29 cellular contexts compared by ENCODE assay signal in genomic region chr4:73244941-73245601, GRCh38. TPM values are rescaled to one million over a fixed set of nuclear protein-coding genes. Genes with fewer than 3 reads are reported as not detected.
DNase-seq lines count a peak whose midpoint lies in the region; ATAC-seq, FAIRE-seq and TF ChIP-seq lines count a peak whose summit lies in the region.
"Had no signal": no experiment of that assay in that cellular context is flagged by ENCODE, and none has a peak within 500 bp of the region (broad histone marks: within the 10 kb centered on the region; RNA-seq: fewer than 3 reads in every experiment).

No MANE protein-coding gene starts in this region.

- H3K9ac ChIP-seq in PC-3 (ENCODE audit: low read length), result no peak overlapping the region

- peaks cover 0 to 11% of the 10 kb centered on the region in 2 donors for H3K36me3 Mint-ChIP-seq in activated T-cell treated with anti-CD3 and anti-CD28 coated beads, Interleukin-2, amount 50 U/mL, for 72 hours (ENCODE audit: insufficient read depth in 2 of 2)
- peaks cover 20% of the 10 kb centered on the region for H3K36me3 Mint-ChIP-seq in activated T-cell treated with anti-CD3 and anti-CD28 coated beads, Interleukin-2, amount 50 U/mL, for 4 hours (ENCODE audit: insufficient read depth)
- peaks cover 0 to 30% (median 6%) of the 10 kb centered on the region in 3 donors for H3K36me3 Mint-ChIP-seq in naive thymus-derived CD8-positive, alpha-beta T cell

- H3K36me3 ChIP-seq in hepatocyte (replicated peaks; ENCODE audit: insufficient read depth, low read depth), result no peaks in the 10 kb centered on the region
- H3K36me3 ChIP-seq in prostate gland, result no peaks in the 10 kb centered on the region
- peaks cover 3% of the 10 kb centered on the region; the same call in 1 of the 2 replicates for H3K36me3 ChIP-seq in PC-3 (ENCODE audit: low read depth, low read length)
- H3K36me3 ChIP-seq: ascending aorta, pancreas, right lobe of liver had no signal

- H3K4me1 Mint-ChIP-seq in activated T-cell treated with anti-CD3 and anti-CD28 coated beads, Interleukin-2, amount 50 U/mL, for 72 hours (ENCODE audit: low read depth), result peaks cover 71% of the 10 kb centered on the region
- peaks cover 58% of the 10 kb centered on the region for H3K4me1 Mint-ChIP-seq in activated T-cell treated with anti-CD3 and anti-CD28 coated beads, Interleukin-2, amount 50 U/mL, for 4 hours (ENCODE audit: low read depth)
- H3K4me1 Mint-ChIP-seq in naive thymus-derived CD8-positive, alpha-beta T cell, result peaks cover 27 to 75% (median 66%) of the 10 kb centered on the region in 4 donors

- H3K9me2 ChIP-seq in hepatocyte (replicated peaks; ENCODE audit: insufficient read depth), result no peaks in the 10 kb centered on the region
- no peaks in the 10 kb centered on the region for H3K9me2 ChIP-seq in PC-3 (replicated peaks; ENCODE audit: low read length)

- intact Hi-C loops in prostate gland (cut with DNase I), result no loop called here
- intact Hi-C loops in PC-3 (cut with micrococcal nuclease), result no loop called here

- TF ChIP-seq CTCF in hepatocyte (IDR thresholded peaks at IDR 0.05; ENCODE audit: poor library complexity) (no peak), GM10266 (IDR thresholded peaks at IDR 0.05; ENCODE audit: control insufficient read depth, insufficient read depth, low read depth, missing control alignments) (no peak), prostate gland (IDR thresholded peaks at IDR 0.05) (no peak), PC-3 (conservative IDR thresholded peaks at IDR 0.05; ENCODE audit: low read depth, low read length) (no peak)

- no peak for ATAC-seq in activated T-cell treated with anti-CD3 and anti-CD28 coated beads, Interleukin-2, amount 50 U/mL, for 72 hours (replicated peaks in 1 of 2)
- ATAC-seq in activated T-cell treated with anti-CD3 and anti-CD28 coated beads, Interleukin-2, amount 50 U/mL, for 4 hours, result no peak
- ATAC-seq in naive thymus-derived CD8-positive, alpha-beta T cell, result no peak
- ATAC-seq in PC-3, result no peak
- ATAC-seq: pancreas, SK-N-SH treated with all-trans-retinoic acid at 6 μM for 48 hours had no signal

- H3K27me3 ChIP-seq in hepatocyte, result no peaks in the 10 kb centered on the region
- H3K27me3 ChIP-seq in prostate gland (replicated peaks; ENCODE audit: insufficient read depth), result no peaks in the 10 kb centered on the region
- H3K27me3 ChIP-seq in PC-3 (ENCODE audit: low read length), result no peaks in the 10 kb centered on the region
- H3K27me3 ChIP-seq: ascending aorta, BE2C, pancreas, right lobe of liver had no signal

- H3K27ac Mint-ChIP-seq in activated T-cell treated with anti-CD3 and anti-CD28 coated beads, Interleukin-2, amount 50 U/mL, for 72 hours, result peak overlapping the region; percentile 88
- peak overlapping the region in 7 of 10 donors; percentile 1 to 79 (median 50) for H3K27ac Mint-ChIP-seq in naive thymus-derived CD8-positive, alpha-beta T cell
- H3K27ac Mint-ChIP-seq: dendritic cell treated with granulocyte-macrophage colony-stimulating factor and Interleukin-4, amounts not matched to agents 40 ng/mL and 50 ng/mL, for 4 days; T-helper 2 cell treated with Interferon-gamma antibody and Interleukin-4, amounts not matched to agents 5 μg/mL and 100 μg/mL, for 36 hours had no signal

- peak overlapping the region; percentile 4 to 12 for H3K4me3 Mint-ChIP-seq in activated T-cell treated with anti-CD3 and anti-CD28 coated beads, Interleukin-2, amount 50 U/mL, for 72 hours
- H3K4me3 Mint-ChIP-seq in activated T-cell treated with anti-CD3 and anti-CD28 coated beads, Interleukin-2, amount 50 U/mL, for 4 hours, result no peak overlapping the region
- H3K4me3 Mint-ChIP-seq in naive thymus-derived CD8-positive, alpha-beta T cell, result peak overlapping the region in 6 of 10 donors; percentile 2 to 39 (median 16)
- H3K4me3 Mint-ChIP-seq: dendritic cell treated with granulocyte-macrophage colony-stimulating factor and Interleukin-4, amounts not matched to agents 40 ng/mL and 50 ng/mL, for 4 days; nephron; T-helper 2 cell treated with Interferon-gamma antibody and Interleukin-4, amounts not matched to agents 5 μg/mL and 100 μg/mL, for 36 hours had no signal

- no peaks in the 10 kb centered on the region for H3F3A ChIP-seq in PC-3 (ENCODE audit: low read length, unreplicated experiment)

- peak overlapping the region; percentile 40 for H3K27ac ChIP-seq in hepatocyte
- H3K27ac ChIP-seq in prostate gland, result no peak overlapping the region
- H3K27ac ChIP-seq in PC-3 (ENCODE audit: low read length), result no peak overlapping the region
- H3K27ac ChIP-seq: ascending aorta, pancreas, right lobe of liver, RWPE1 had no signal

- no peak for TF ChIP-seq POLR2A in prostate gland (IDR thresholded peaks at IDR 0.05)

- H3K4me3 ChIP-seq in hepatocyte, result no peak overlapping the region
- no peak overlapping the region for H3K4me3 ChIP-seq in prostate gland
- no peak overlapping the region for H3K4me3 ChIP-seq in PC-3 (ENCODE audit: low read length)
- H3K4me3 ChIP-seq: ascending aorta, GM12878, pancreas, right lobe of liver had no signal

- H4K20me1 ChIP-seq in hepatocyte (ENCODE audit: insufficient read depth, poor library complexity, severe bottlenecking), result peaks cover 95% of the 10 kb centered on the region
- H4K20me1 ChIP-seq in PC-3 (ENCODE audit: low read length), result peaks cover 54% of the 10 kb centered on the region

- H3K79me2 ChIP-seq in hepatocyte (peaks cover 100% of the 10 kb centered on the region), PC-3 (ENCODE audit: low read length) (peaks cover 99% of the 10 kb centered on the region)

- H3K9me3 Mint-ChIP-seq in activated T-cell treated with anti-CD3 and anti-CD28 coated beads, Interleukin-2, amount 50 U/mL, for 72 hours, result no peaks in the 10 kb centered on the region
- no peaks in the 10 kb centered on the region for H3K9me3 Mint-ChIP-seq in activated T-cell treated with anti-CD3 and anti-CD28 coated beads, Interleukin-2, amount 50 U/mL, for 4 hours
- H3K9me3 Mint-ChIP-seq in naive thymus-derived CD8-positive, alpha-beta T cell, result no peaks in the 10 kb centered on the region
- H3K9me3 Mint-ChIP-seq: dendritic cell treated with granulocyte-macrophage colony-stimulating factor and Interleukin-4, amounts not matched to agents 40 ng/mL and 50 ng/mL, for 4 days; T-helper 2 cell treated with Interferon-gamma antibody and Interleukin-4, amounts not matched to agents 5 μg/mL and 100 μg/mL, for 36 hours had no signal

- no peaks in the 10 kb centered on the region for H3K27me3 Mint-ChIP-seq in activated T-cell treated with anti-CD3 and anti-CD28 coated beads, Interleukin-2, amount 50 U/mL, for 72 hours (ENCODE audit: low read depth)
- H3K27me3 Mint-ChIP-seq in activated T-cell treated with anti-CD3 and anti-CD28 coated beads, Interleukin-2, amount 50 U/mL, for 4 hours (ENCODE audit: low read depth), result no peaks in the 10 kb centered on the region
- no peaks in the 10 kb centered on the region for H3K27me3 Mint-ChIP-seq in naive thymus-derived CD8-positive, alpha-beta T cell
- H3K27me3 Mint-ChIP-seq: dendritic cell treated with granulocyte-macrophage colony-stimulating factor and Interleukin-4, amounts not matched to agents 40 ng/mL and 50 ng/mL, for 4 days had no signal

- 89% methylated on average over 4 of the region's 4 CpGs for WGBS in hepatocyte (ENCODE audit: low lambda C conversion rate, missing lambda C conversion rate)
- 79% methylated on average over 4 of the region's 4 CpGs for WGBS in prostate gland

- no peaks in the 10 kb centered on the region for H3K4me1 ChIP-seq in hepatocyte (ENCODE audit: insufficient read depth)
- H3K4me1 ChIP-seq in prostate gland (replicated peaks), result no peaks in the 10 kb centered on the region
- H3K4me1 ChIP-seq in PC-3 (ENCODE audit: insufficient read depth, low read length), result no peaks in the 10 kb centered on the region
- H3K4me1 ChIP-seq: BE2C had no signal

- CTCF ChIA-PET in PC-3 (lab: Charles Lee), result no interaction called here

- DNase-seq in activated T-cell treated with anti-CD3 and anti-CD28 coated beads, Interleukin-2, amount 50 U/mL, for 72 hours, result no peak
- no peak for DNase-seq in activated T-cell treated with anti-CD3 and anti-CD28 coated beads, Interleukin-2, amount 50 U/mL, for 4 hours
- DNase-seq in GM19239 (ENCODE audit: insufficient read length, low spot score) (no peak), hepatocyte (ENCODE audit: low spot score) (no peak), GM10266 (ENCODE audit: extremely low spot score) (no peak), prostate gland (ENCODE audit: low spot score) (no peak), PC-3 (no peak)
- DNase-seq in naive thymus-derived CD8-positive, alpha-beta T cell, result no peak
- DNase-seq: activated naive CD4-positive, alpha-beta T cell; BE2C; Calu3; HCEC 1CT; IMR-90; mesenchymal stem cell; NCI-H1092; NCI-H187; NCI-H2227 treated with DMSO at 0.1 percent for 48 hours; pancreas; right lobe of liver; stimulated activated CD4-positive, alpha-beta T cell treated with anti-CD3 and anti-CD28 coated beads, Interleukin-4, amount 100 ng/mL, for 4 hours; stimulated activated naive CD4-positive, alpha-beta T cell treated with Interleukin-2 at 50 U/mL for 16 hours had no signal

- FAIRE-seq in GM19239 (lab: Jason Lieb, UNC), result peak; percentile 67
- FAIRE-seq: endothelial cell of umbilical vein, GM12878, pancreas had no signal

- no TSS peak for BruUV-seq in PC-3 (replicated peaks; lab: Mats Ljungman, UMichigan)

- H3K4me2 ChIP-seq in hepatocyte (peak overlapping the region; percentile 36), PC-3 (ENCODE audit: low read length) (no peak overlapping the region)

- POLR2A ChIA-PET in naive thymus-derived CD8-positive, alpha-beta T cell (lab: Charles Lee), result no interaction called here
- POLR2A ChIA-PET in PC-3 (lab: Charles Lee; ENCODE audit: unreplicated experiment), result no interaction called here

- H3K9me3 ChIP-seq in hepatocyte (ENCODE audit: low read depth) (no peaks in the 10 kb centered on the region), prostate gland (no peaks in the 10 kb centered on the region), PC-3 (ENCODE audit: low read length) (no peaks in the 10 kb centered on the region)
- H3K9me3 ChIP-seq: ascending aorta, BE2C, pancreas, right lobe of liver had no signal

- H2AFZ ChIP-seq in hepatocyte, result no peak overlapping the region
- no peak overlapping the region for H2AFZ ChIP-seq in PC-3 (ENCODE audit: low read length)

RNA-seq across cellular contexts. Expression of gene ANKRD17, which starts 13.5 kb away (rescaled TPM):
- total RNA-seq in activated T-cell treated with anti-CD3 and anti-CD28 coated beads, Interleukin-2, amount 50 U/mL, for 72 hours, result 10 to 100 TPM; 43.9 to 50.9 TPM
- total RNA-seq in activated T-cell treated with anti-CD3 and anti-CD28 coated beads, Interleukin-2, amount 50 U/mL, for 4 hours, result 10 to 100 TPM; 65.7 to 66.2 (median 66.1) TPM
- total RNA-seq in hepatocyte (55.1 and 55.8 TPM in 2 replicates), prostate gland (10 to 100 TPM; 63.3 to 65.0 TPM), PC-3 (2014; rRNA removed) (51.2 and 64.4 TPM in 2 replicates)
- 31.8 and 38.6 TPM in 2 replicates for polyA plus RNA-seq in hepatocyte
- total RNA-seq in naive thymus-derived CD8-positive, alpha-beta T cell, result 10 to 100 TPM; 63.4 to 67.6 TPM
- 10 to 100 TPM in 2 of 3 donors, 1 to 10 TPM in 1; 9.9 to 16.5 (median 10.8) TPM for polyA plus RNA-seq in naive thymus-derived CD8-positive, alpha-beta T cell
